In genomic region chr4:155888171-155888570, GRCh38 we compare ENCODE assay signal across 32 cellular contexts. TPM values are rescaled to one million over a fixed set of nuclear protein-coding genes. Genes with fewer than 3 reads are reported as not detected.
"Had no signal": no experiment of that assay in that cellular context is flagged by ENCODE, and none has a peak within 500 bp of the region (broad histone marks: within the 10 kb centered on the region; RNA-seq: fewer than 3 reads in every experiment).

No MANE protein-coding gene starts in this region.

- DNase-seq: activated CD4-positive, alpha-beta memory T cell treated with anti-CD3 and anti-CD28 coated beads for 36 hours; activated CD4-positive, alpha-beta T cell treated with anti-CD3 and anti-CD28 coated beads for 36 hours; activated CD4-positive, alpha-beta T cell treated with anti-CD3 and anti-CD28 coated beads, Interleukin-2, amount 10 ng/mL, durations not matched to agents 24 days and 14 days; activated CD4-positive, CD25-positive, alpha-beta regulatory T cell; activated CD4-positive, CD25-positive, alpha-beta regulatory T cell treated with anti-CD3 and anti-CD28 coated beads, Interleukin-2, amount 50 U/mL, for 72 hours; activated CD8-positive, alpha-beta memory T cell treated with anti-CD3 and anti-CD28 coated beads, Interleukin-2, amount 10 ng/mL, durations not matched to agents 7 days and 5 days; activated CD8-positive, alpha-beta memory T cell treated with anti-CD3 and anti-CD28 coated beads, Interleukin-2, amount 50 U/mL, for 4 hours; activated CD8-positive, alpha-beta T cell treated with anti-CD3 and anti-CD28 coated beads, Interleukin-2, amount 10 ng/mL, durations not matched to agents 7 days and 5 days; activated gamma-delta T cell; activated naive CD4-positive, alpha-beta T cell; activated naive CD4-positive, alpha-beta T cell treated with anti-CD3 and anti-CD28 coated beads, Interleukin-2, amount 10 ng/mL, durations not matched to agents 7 days and 5 days; activated naive CD8-positive, alpha-beta T cell treated with anti-CD3 and anti-CD28 coated beads, Interleukin-2, amount 10 ng/mL, durations not matched to agents 7 days and 5 days; activated T-cell treated with anti-CD3 and anti-CD28 coated beads, Interleukin-2, amount 50 U/mL, for 1 hour; activated T-cell treated with anti-CD3 and anti-CD28 coated beads, Interleukin-2, amount 50 U/mL, for 72 hours; effector CD4-positive, alpha-beta T cell; effector memory CD8-positive, alpha-beta T cell; esophagus squamous epithelium; head of caudate nucleus; T-helper 1 cell; T-helper 17 cell; T1000 had no signal

- H3K4me1 ChIP-seq: ascending aorta, breast epithelium, esophagus squamous epithelium had no signal

- H3K9me3 ChIP-seq: ascending aorta, breast epithelium, esophagus squamous epithelium had no signal

- H3K36me3 ChIP-seq: ascending aorta, breast epithelium, esophagus squamous epithelium had no signal

- H3K4me3 ChIP-seq: ascending aorta, breast epithelium, coronary artery, esophagus squamous epithelium had no signal

- H3K27me3 ChIP-seq: ascending aorta, breast epithelium, esophagus squamous epithelium had no signal

- H3K27ac ChIP-seq: ascending aorta, breast epithelium, coronary artery, esophagus squamous epithelium had no signal

RNA-seq across cellular contexts. Expression of gene TDO2, which starts 15.3 kb away (rescaled TPM):
- total RNA-seq: activated CD4-positive, alpha-beta memory T cell treated with anti-CD3 and anti-CD28 coated beads for 36 hours; activated CD4-positive, alpha-beta T cell treated with anti-CD3 and anti-CD28 coated beads for 36 hours; activated CD4-positive, alpha-beta T cell treated with anti-CD3 and anti-CD28 coated beads, Interleukin-2, amount 10 ng/mL, durations not matched to agents 24 days and 14 days; activated CD8-positive, alpha-beta memory T cell treated with anti-CD3 and anti-CD28 coated beads for 36 hours; activated CD8-positive, alpha-beta memory T cell treated with anti-CD3 and anti-CD28 coated beads, Interleukin-2, amount 10 ng/mL, durations not matched to agents 7 days and 5 days; activated CD8-positive, alpha-beta T cell treated with anti-CD3 and anti-CD28 coated beads, Interleukin-2, amount 10 ng/mL, durations not matched to agents 7 days and 5 days; activated naive CD4-positive, alpha-beta T cell treated with anti-CD3 and anti-CD28 coated beads, Interleukin-2, amount 50 U/mL, for 72 hours; activated naive CD8-positive, alpha-beta T cell treated with anti-CD3 and anti-CD28 coated beads, Interleukin-2, amount 10 ng/mL, durations not matched to agents 7 days and 5 days; breast epithelium; cerebellum; frontal cortex; T-helper 17 cell had no signal

RNA-seq across cellular contexts. Expression of gene ASIC5, which starts 22.1 kb away (rescaled TPM):
- total RNA-seq: activated CD4-positive, alpha-beta memory T cell treated with anti-CD3 and anti-CD28 coated beads for 36 hours; activated CD4-positive, alpha-beta T cell treated with anti-CD3 and anti-CD28 coated beads for 36 hours; activated CD4-positive, alpha-beta T cell treated with anti-CD3 and anti-CD28 coated beads, Interleukin-2, amount 10 ng/mL, durations not matched to agents 24 days and 14 days; activated CD8-positive, alpha-beta memory T cell treated with anti-CD3 and anti-CD28 coated beads for 36 hours; activated CD8-positive, alpha-beta memory T cell treated with anti-CD3 and anti-CD28 coated beads, Interleukin-2, amount 10 ng/mL, durations not matched to agents 7 days and 5 days; activated CD8-positive, alpha-beta T cell treated with anti-CD3 and anti-CD28 coated beads, Interleukin-2, amount 10 ng/mL, durations not matched to agents 7 days and 5 days; activated naive CD4-positive, alpha-beta T cell treated with anti-CD3 and anti-CD28 coated beads, Interleukin-2, amount 50 U/mL, for 72 hours; activated naive CD8-positive, alpha-beta T cell treated with anti-CD3 and anti-CD28 coated beads, Interleukin-2, amount 10 ng/mL, durations not matched to agents 7 days and 5 days; activated T-cell treated with anti-CD3 and anti-CD28 coated beads, Interleukin-2, amount 50 U/mL, for 72 hours; ascending aorta; breast epithelium; cardiac septum; cerebellum; esophagus squamous epithelium; fibroblast of lung; fibroblast of villous mesenchyme; frontal cortex; T-helper 17 cell had no signal
- polyA plus RNA-seq: esophagus, fibroblast of lung had no signal
